In the genomic region with DNA sequence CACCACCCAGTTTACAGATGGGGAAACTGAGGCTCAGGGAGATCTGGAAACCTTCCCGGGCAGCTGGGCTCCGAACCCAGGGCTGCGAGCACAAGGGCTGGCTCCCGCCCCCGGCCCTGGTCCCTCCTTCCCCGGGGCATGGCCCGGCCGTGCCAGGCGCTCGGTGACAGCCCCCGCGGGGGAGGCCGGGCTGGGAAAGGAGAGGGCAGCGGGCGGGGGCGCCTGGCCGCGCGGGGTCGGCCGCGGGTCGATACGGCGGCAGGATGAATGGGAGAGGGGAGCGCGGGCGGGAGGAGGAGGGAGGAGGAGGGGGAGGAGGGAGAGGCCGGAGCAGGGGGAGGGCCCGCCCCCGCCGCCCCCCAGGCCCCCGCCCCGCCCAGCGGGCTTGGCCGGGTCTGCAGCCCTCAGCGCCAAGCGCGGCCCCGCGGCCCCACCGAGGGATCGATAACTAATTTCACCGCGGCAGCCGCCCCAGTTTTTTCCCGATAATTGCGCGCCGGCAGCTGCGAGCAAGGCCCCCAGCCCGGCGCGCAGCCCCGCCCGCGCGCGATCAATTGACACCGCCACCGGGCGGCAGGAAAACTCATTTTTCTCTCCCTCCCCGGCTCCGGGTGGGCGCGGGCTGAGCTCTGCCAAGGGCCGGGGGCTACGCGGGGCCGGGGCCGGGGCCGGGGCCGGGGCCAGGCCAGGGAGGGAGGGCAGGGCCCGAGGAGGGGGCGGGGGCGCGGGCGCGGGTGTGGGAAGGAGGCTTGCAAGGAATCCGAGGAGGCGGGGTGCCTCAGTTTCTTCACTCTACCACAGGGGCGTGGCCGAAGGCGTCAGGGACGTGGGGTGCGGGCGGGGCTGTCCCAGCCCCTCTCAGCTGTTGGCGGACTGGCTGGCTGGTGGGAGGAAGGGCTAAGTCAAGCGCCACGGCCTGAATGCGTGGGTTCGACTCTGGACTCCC, we compare ENCODE assay signal across 9 cellular contexts. TPM values are rescaled to one million over a fixed set of nuclear protein-coding genes. Genes with fewer than 3 reads are reported as not detected.
DNase-seq lines count a peak whose midpoint lies in the region; ATAC-seq, FAIRE-seq and TF ChIP-seq lines count a peak whose summit lies in the region.
"Had no signal": no experiment of that assay in that cellular context is flagged by ENCODE, and none has a peak within 500 bp of the region (broad histone marks: within the 10 kb centered on the region; RNA-seq: fewer than 3 reads in every experiment).

No MANE protein-coding gene starts in this region.

- TF ChIP-seq CTCF in HepG2 (CRISPR knock-in tag; IDR thresholded peaks at IDR 0.05), result peak; percentile 10; the same call in 1 of the 2 replicates

- POLR2A ChIA-PET in HepG2 (lab: Yijun Ruan, JAX), result interaction anchor here (0.8 to 8.3 kb wide), 18 partner anchors 10 to 391 kb away, joined by 3 to 136 read pairs (median 8); partner anchors contain the start of gene IER5L

- peak overlapping the region; percentile 87 for H3K27ac ChIP-seq in HepG2 (ENCODE audit: extremely low read length, insufficient read depth, low read length)
- peak overlapping the region; percentile 89 for H3K27ac ChIP-seq in substantia nigra (ENCODE audit: low read depth, low read length, poor library complexity, severe bottlenecking)

- H4K20me1 ChIP-seq in HepG2 (ENCODE audit: insufficient read depth, low read length), result no peaks in the 10 kb centered on the region

- in situ Hi-C loops in HepG2 (cut with HindIII; ENCODE audit: extremely low pct_ligation_motif_present, low pct_unique_long_range_greater_than_20kb), result no loop called here
- in situ Hi-C loops in G401 (cut with HindIII; ENCODE audit: low sequenced_read_pairs), result no loop called here

- peaks cover 12% of the 10 kb centered on the region for H3K4me1 Mint-ChIP-seq in central memory CD8-positive, alpha-beta T cell

- no peak overlapping the region for H3K27ac Mint-ChIP-seq in central memory CD8-positive, alpha-beta T cell (ENCODE audit: low read depth)

- H3K9me3 ChIP-seq in NT2/D1 (ENCODE audit: insufficient read depth, low read length) (peaks cover 11% of the 10 kb centered on the region; the same call in 1 of the 2 replicates), HepG2 (ENCODE audit: low read length) (peaks cover 7% of the 10 kb centered on the region; the same call in 1 of the 2 replicates)

- intact Hi-C loops in HepG2 (cut with micrococcal nuclease; ENCODE audit: unreplicated experiment), result loop anchor here (2.0 to 5.0 kb wide), 4 partner anchors 28 to 82 kb away; no protein-coding TSS in a partner anchor

- CTCF ChIA-PET in HepG2 (lab: Yijun Ruan, JAX; ENCODE audit: low intra/inter-chr PET ratio, low total read pairs), result interaction anchor here (1.0 kb wide), 1 partner anchor 429 kb away, joined by 3 read pairs; no protein-coding TSS in a partner anchor

- no peak for FAIRE-seq in HepG2 (lab: Jason Lieb, UNC)

- peaks cover 20% of the 10 kb centered on the region for H3K79me2 ChIP-seq in HepG2 (ENCODE audit: insufficient read depth, low read length)

- H3K27me3 ChIP-seq in NT2/D1 (ENCODE audit: insufficient read depth, insufficient read length) (no peaks in the 10 kb centered on the region), HepG2 (ENCODE audit: control insufficient read depth in 1 of 2, insufficient read depth in 2 of 2, low read length in 2 of 2) (no peaks in the 10 kb centered on the region; a peak in 1 of 5 replicates)

- H3K36me3 ChIP-seq in NT2/D1 (ENCODE audit: insufficient read depth, insufficient read length, low read length) (no peaks in the 10 kb centered on the region), HepG2 (replicated peaks in 1 of 2; ENCODE audit: control insufficient read depth in 1 of 2, insufficient read depth in 2 of 2, low read length in 2 of 2) (no peaks in the 10 kb centered on the region; a peak in 1 of 5 replicates)

- peaks cover 57% of the 10 kb centered on the region for H3K27me3 Mint-ChIP-seq in central memory CD8-positive, alpha-beta T cell

- H3K4me3 Mint-ChIP-seq in central memory CD8-positive, alpha-beta T cell, result peak overlapping the region; percentile 73

- 3% methylated on average over 21 of the region's 92 CpGs for WGBS in HepG2 (ENCODE audit: low lambda C conversion rate)

- DNase-seq in COR-L47 (lab: John Stamatoyannopoulos, UW) (peak; percentile 19), NT2/D1 (ENCODE audit: low read depth, low spot score) (no peak), HepG2 (ENCODE audit: low spot score) (peak; percentile 73), substantia nigra (lab: John Stamatoyannopoulos, UW) (peak in 32 of 49 donors; percentile 7 to 94 (median 50)), dedifferentiated amniotic fluid mesenchymal stem cell (ENCODE audit: extremely low spot score) (no peak), G401 (ENCODE audit: low spot score) (no peak), GDM1 (lab: John Stamatoyannopoulos, UW) (no peak)
- DNase-seq in central memory CD8-positive, alpha-beta T cell (ENCODE audit: low spot score in 2 of 2), result no peak

- peak overlapping the region; percentile 91 for H3K4me2 ChIP-seq in HepG2 (ENCODE audit: low read depth, low read length)

- peak overlapping the region; percentile 61 for H3K4me3 ChIP-seq in NT2/D1 (ENCODE audit: insufficient read length, low read depth)
- peak overlapping the region; percentile 60 to 85 (median 84) for H3K4me3 ChIP-seq in HepG2 (replicated peaks in 1 of 3; ENCODE audit: insufficient read depth in 1 of 3, low read depth in 2 of 3, low read length in 3 of 3)

- no peak overlapping the region for H2AFZ ChIP-seq in HepG2 (ENCODE audit: low read length)

- no peak for TF ChIP-seq RAD21 in HepG2 (CRISPR knock-in tag; IDR thresholded peaks at IDR 0.05)

- BruUV-seq in HepG2 (replicated peaks; lab: Mats Ljungman, UMichigan), result no TSS peak

- H3K4me1 ChIP-seq in NT2/D1 (ENCODE audit: insufficient read depth, insufficient read length) (peaks cover 19% of the 10 kb centered on the region), HepG2 (ENCODE audit: insufficient read depth, low read length) (peaks cover 70% of the 10 kb centered on the region)

- peaks cover 2% of the 10 kb centered on the region for H3K36me3 Mint-ChIP-seq in central memory CD8-positive, alpha-beta T cell (ENCODE audit: insufficient read depth)

- ATAC-seq in central memory CD8-positive, alpha-beta T cell (replicated peaks; ENCODE audit: extremely low read depth, poor library complexity, severe bottlenecking), result no peak
- peak; percentile 68 for ATAC-seq in HepG2

- H3K9me3 Mint-ChIP-seq in central memory CD8-positive, alpha-beta T cell, result no peaks in the 10 kb centered on the region

- TF ChIP-seq EP300 in HepG2 (IDR thresholded peaks at IDR 0.05; ENCODE audit: low read depth in 2 of 2, low read length in 2 of 2) (peak in 1 of 2 experiments; percentile 83; a peak in 2 of 4 replicates), HepG2 (CRISPR knock-in tag; IDR thresholded peaks at IDR 0.05; ENCODE audit: borderline replicate concordance) (peak; percentile 40; the same call in 1 of the 2 replicates)

- H3K9ac ChIP-seq in NT2/D1 (ENCODE audit: insufficient read length, low read depth), result peak overlapping the region; percentile 83
- H3K9ac ChIP-seq in HepG2 (ENCODE audit: insufficient read depth, low read depth, low read length), result peak overlapping the region; percentile 84

- no peak for TF ChIP-seq POLR2A in HepG2 (IDR thresholded peaks at IDR 0.05; ENCODE audit: insufficient read depth in 1 of 2, low read depth in 2 of 2, low read length in 2 of 2)

RNA-seq across cellular contexts. Expression of gene C9orf50, which starts 52.1 kb away (rescaled TPM):
- total RNA-seq in HepG2 (2016; rRNA removed; fragmentation: Illumina TruSeq; extraction: Trizol), result not detected in 2 replicates
- total RNA-seq in HepG2 (2016; cell fraction: cytosol; rRNA removed; fragmentation: Illumina TruSeq; extraction: Trizol; ENCODE audit: low read depth), result not detected in 2 replicates
- not detected in 2 replicates for total RNA-seq in HepG2 (2016; cell fraction: insoluble cytoplasmic fraction; rRNA removed; fragmentation: Illumina TruSeq; extraction: Trizol)
- total RNA-seq in HepG2 (2016; cell fraction: membrane; rRNA removed; fragmentation: Illumina TruSeq; extraction: Trizol), result not detected in 2 replicates
- total RNA-seq in HepG2 (2016; cell fraction: nucleus; rRNA removed; fragmentation: Illumina TruSeq; extraction: Trizol), result not detected in 2 replicates
- polyA plus RNA-seq in HepG2 (2011; rRNA removed), result not detected in 2 replicates
- polyA plus RNA-seq in HepG2 (2011; cell fraction: cytosol; rRNA removed), result not detected in 2 replicates
- 0.10 TPM in 1 of 2 replicates, not detected in the other for polyA plus RNA-seq in HepG2 (2011; cell fraction: nucleus; rRNA removed)
- not detected in 2 replicates for polyA plus RNA-seq in HepG2 (2012)
- not detected in 2 replicates for polyA plus RNA-seq in HepG2 (2016; cell fraction: cytosol; fragmentation: Illumina TruSeq; extraction: Trizol; ENCODE audit: low read depth)
- polyA plus RNA-seq in HepG2 (2016; cell fraction: insoluble cytoplasmic fraction; fragmentation: Illumina TruSeq; extraction: Trizol; ENCODE audit: low read depth), result not detected in 2 replicates
- polyA plus RNA-seq in HepG2 (2016; cell fraction: membrane; fragmentation: Illumina TruSeq; extraction: Trizol; ENCODE audit: low read depth), result not detected in 2 replicates
- polyA plus RNA-seq in HepG2 (2016; cell fraction: nucleus; fragmentation: Illumina TruSeq; extraction: Trizol; ENCODE audit: insufficient read depth, low read depth), result not detected in 2 replicates
- polyA minus RNA-seq in HepG2 (2011; rRNA and poly(A)+ RNA removed; ENCODE audit: low replicate concordance), result not detected in 2 replicates
- not detected in 2 replicates for polyA minus RNA-seq in HepG2 (2011; cell fraction: cytosol; rRNA and poly(A)+ RNA removed)
- not detected in 2 replicates for polyA minus RNA-seq in HepG2 (2011; cell fraction: nucleus; rRNA and poly(A)+ RNA removed)
- not detected in 2 replicates for total RNA-seq in G401 (2014; rRNA removed; shearing (Covaris generic))
- total RNA-seq: lung microvascular endothelial cell had no signal

RNA-seq across cellular contexts. Expression of gene NTMT1, which starts 57.1 kb away (rescaled TPM):
- total RNA-seq in HepG2 (2016; rRNA removed; fragmentation: Illumina TruSeq; extraction: Trizol), result 51.0 and 53.8 TPM in 2 replicates
- total RNA-seq in HepG2 (2016; cell fraction: cytosol; rRNA removed; fragmentation: Illumina TruSeq; extraction: Trizol; ENCODE audit: low read depth), result 18.8 and 21.6 TPM in 2 replicates
- 51.4 and 52.7 TPM in 2 replicates for total RNA-seq in HepG2 (2016; cell fraction: insoluble cytoplasmic fraction; rRNA removed; fragmentation: Illumina TruSeq; extraction: Trizol)
- total RNA-seq in HepG2 (2016; cell fraction: membrane; rRNA removed; fragmentation: Illumina TruSeq; extraction: Trizol), result 27.5 and 28.2 TPM in 2 replicates
- total RNA-seq in HepG2 (2016; cell fraction: nucleus; rRNA removed; fragmentation: Illumina TruSeq; extraction: Trizol), result 24.5 and 26.0 TPM in 2 replicates
- polyA plus RNA-seq in HepG2 (2011; rRNA removed), result 49.1 and 52.7 TPM in 2 replicates
- polyA plus RNA-seq in HepG2 (2011; cell fraction: cytosol; rRNA removed), result 51.6 and 54.5 TPM in 2 replicates
- polyA plus RNA-seq in HepG2 (2011; cell fraction: nucleus; rRNA removed), result 33.4 and 35.2 TPM in 2 replicates
- polyA plus RNA-seq in HepG2 (2012), result 25.7 and 35.9 TPM in 2 replicates
- polyA plus RNA-seq in HepG2 (2016; cell fraction: cytosol; fragmentation: Illumina TruSeq; extraction: Trizol; ENCODE audit: low read depth), result 25.5 and 33.2 TPM in 2 replicates
- 70.9 and 81.2 TPM in 2 replicates for polyA plus RNA-seq in HepG2 (2016; cell fraction: insoluble cytoplasmic fraction; fragmentation: Illumina TruSeq; extraction: Trizol; ENCODE audit: low read depth)
- polyA plus RNA-seq in HepG2 (2016; cell fraction: membrane; fragmentation: Illumina TruSeq; extraction: Trizol; ENCODE audit: low read depth), result 24.8 and 34.0 TPM in 2 replicates
- 54.6 and 61.5 TPM in 2 replicates for polyA plus RNA-seq in HepG2 (2016; cell fraction: nucleus; fragmentation: Illumina TruSeq; extraction: Trizol; ENCODE audit: insufficient read depth, low read depth)
- polyA minus RNA-seq in HepG2 (2011; rRNA and poly(A)+ RNA removed; ENCODE audit: low replicate concordance), result 26.8 and 119 TPM in 2 replicates
- 14.8 and 17.0 TPM in 2 replicates for polyA minus RNA-seq in HepG2 (2011; cell fraction: cytosol; rRNA and poly(A)+ RNA removed)
- polyA minus RNA-seq in HepG2 (2011; cell fraction: nucleus; rRNA and poly(A)+ RNA removed), result 15.9 and 18.4 TPM in 2 replicates
- total RNA-seq in G401 (2014; rRNA removed; shearing (Covaris generic)), result 107 and 123 TPM in 2 replicates

Comparison
In these comparisons a context has a peak if more than half of its experiments do, and no peak if none do; other contexts are left out.
1. DNase-seq: peak in COR-L47 (single experiment), HepG2 (single experiment) and substantia nigra (32 of 49); none in NT2/D1 (single experiment), central memory CD8-positive, alpha-beta T cell (0 of 2), dedifferentiated amniotic fluid mesenchymal stem cell (single experiment), G401 (single experiment) and GDM1 (single experiment).